ENCODE assay signal across 20 cellular contexts in the genomic region with DNA sequence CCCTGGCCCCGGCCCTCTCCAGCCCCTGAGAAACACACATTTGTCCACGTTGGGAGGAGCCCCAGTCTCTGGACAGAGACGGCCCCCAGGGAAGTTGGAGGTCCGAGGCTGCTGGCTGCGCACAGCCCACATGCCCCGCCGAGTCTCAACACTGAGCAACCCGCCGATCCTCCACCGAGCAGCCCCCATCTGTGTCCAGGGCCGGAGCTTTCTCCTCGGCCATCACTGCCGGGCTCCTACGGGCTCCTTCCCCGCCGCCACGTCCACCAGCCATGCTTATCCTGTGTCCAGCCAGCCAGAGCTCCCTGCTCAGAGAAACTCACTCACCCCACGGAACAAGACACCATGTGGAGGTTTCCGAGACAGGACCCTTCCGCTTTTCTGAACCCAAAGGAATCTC.
DNase-seq lines count a peak whose midpoint lies in the region; ATAC-seq, FAIRE-seq and TF ChIP-seq lines count a peak whose summit lies in the region.
"Had no signal": no experiment of that assay in that cellular context is flagged by ENCODE, and none has a peak within 500 bp of the region (broad histone marks: within the 10 kb centered on the region; RNA-seq: fewer than 3 reads in every experiment).

No MANE protein-coding gene starts in this region.

- no peak overlapping the region for H3K14ac ChIP-seq in neuronal stem cell (ENCODE audit: low read length)

- H3K27ac ChIP-seq in SK-N-SH (ENCODE audit: low read depth in 2 of 2, low read length in 1 of 2) (no peak overlapping the region), neuronal stem cell (replicated peaks; ENCODE audit: low read length) (no peak overlapping the region)
- H3K27ac ChIP-seq: 22Rv1; A549; BLaER1 treated with 17β-estradiol and CSF1 and Interleukin-3, amounts not matched to agents 10 nM and 100 nM; C4-2B had no signal

- H3K9ac ChIP-seq in SK-N-SH (no peak overlapping the region), neuronal stem cell (ENCODE audit: low read depth, low read length, poor library complexity) (no peak overlapping the region)
- H3K9ac ChIP-seq: BLaER1 treated with 17β-estradiol and CSF1 and Interleukin-3, amounts not matched to agents 10 nM and 100 nM had no signal

- TF ChIP-seq POLR2A in GM12892 (IDR thresholded peaks at IDR 0.05; ENCODE audit: low read depth, low read length), result no peak

- H2AFZ ChIP-seq in SK-N-SH (ENCODE audit: low read depth) (no peak overlapping the region), neuronal stem cell (ENCODE audit: low read length) (no peak overlapping the region)

- H3K4me1 ChIP-seq in SK-N-SH (ENCODE audit: control insufficient read depth in 1 of 2, insufficient read depth in 2 of 2, low read depth in 1 of 2, low read length in 1 of 2) (no peaks in the 10 kb centered on the region; a peak in 1 of 4 replicates), neuronal stem cell (ENCODE audit: control insufficient read depth in 2 of 2, insufficient read depth in 1 of 2, low read depth in 1 of 2, low read length in 2 of 2) (peaks cover 0 to 11% of the 10 kb centered on the region in 2 donors)
- H3K4me1 ChIP-seq: Caco-2 had no signal

- H3K27me3 ChIP-seq in SK-N-SH (ENCODE audit: insufficient read depth) (peaks cover 65% of the 10 kb centered on the region), neuronal stem cell (ENCODE audit: control insufficient read depth in 3 of 3, insufficient read depth in 3 of 3, low read depth in 1 of 3, low read length in 3 of 3) (peaks cover 0 to 74% (median 6%) of the 10 kb centered on the region in 3 experiments)

- no peak overlapping the region for H3K4ac ChIP-seq in neuronal stem cell (ENCODE audit: low read length)

- no peak for TF ChIP-seq CTCF in SK-N-SH (IDR thresholded peaks at IDR 0.05)

- no peaks in the 10 kb centered on the region for H3K79me2 ChIP-seq in SK-N-SH (ENCODE audit: insufficient read depth)

- H3K23ac ChIP-seq in neuronal stem cell (ENCODE audit: low read depth, low read length, poor library complexity), result no peak overlapping the region

- H3K4me2 ChIP-seq in SK-N-SH (no peak overlapping the region), neuronal stem cell (ENCODE audit: insufficient read depth, low read length, poor library complexity, severe bottlenecking) (no peak overlapping the region)
- H3K4me2 ChIP-seq: A549; BLaER1 treated with 17β-estradiol and CSF1 and Interleukin-3, amounts not matched to agents 10 nM and 100 nM had no signal

- H3K9me3 ChIP-seq in SK-N-SH (no peaks in the 10 kb centered on the region), neuronal stem cell (replicated peaks in 1 of 2; ENCODE audit: control insufficient read depth in 2 of 2, insufficient read depth in 1 of 2, low read depth in 1 of 2, low read length in 2 of 2) (peaks cover 0 to 9% of the 10 kb centered on the region in 2 donors)
- H3K9me3 ChIP-seq: A549; BLaER1 treated with 17β-estradiol and CSF1 and Interleukin-3, amounts not matched to agents 10 nM and 100 nM; Caco-2 had no signal

- 25% methylated on average over 12 of the region's 20 CpGs for WGBS in SK-N-SH (ENCODE audit: low lambda C conversion rate)
- no CpG with 5 or more reads among the region's 20 CpGs for WGBS in neuronal stem cell (ENCODE audit: extremely low coverage in 2 of 2, insufficient read length in 2 of 2, insufficient replicate concordance in 1 of 2), 2 donors

- peak overlapping the region; percentile 61 for H2BK120ac ChIP-seq in neuronal stem cell (ENCODE audit: low read depth, low read length)

- H2BK15ac ChIP-seq in neuronal stem cell (ENCODE audit: low read length), result no peak overlapping the region

- TF ChIP-seq RAD21 in SK-N-SH (IDR thresholded peaks at IDR 0.05; ENCODE audit: low read length), result no peak

- H3K36me3 ChIP-seq in SK-N-SH (replicated peaks in 1 of 2; ENCODE audit: control insufficient read depth in 1 of 2, insufficient read depth in 2 of 2, low read length in 1 of 2) (no peaks in the 10 kb centered on the region), neuronal stem cell (replicated peaks in 1 of 2; ENCODE audit: control insufficient read depth in 2 of 2, insufficient read depth in 2 of 2, low read length in 2 of 2) (peaks cover 0 to 6% of the 10 kb centered on the region in 2 donors)
- H3K36me3 ChIP-seq: BLaER1 treated with 17β-estradiol and CSF1 and Interleukin-3, amounts not matched to agents 10 nM and 100 nM had no signal

- H4K20me1 ChIP-seq in SK-N-SH (ENCODE audit: insufficient read depth), result 0 out of 2 replicates have a peak, but pooled peaks cover 3% of the 10 kb centered on the region

- DNase-seq in SK-N-SH, result no peak
- DNase-seq in neuronal stem cell (ENCODE audit: low spot score), result no peak
- no peak for DNase-seq in GM12892 (ENCODE audit: insufficient read length)
- DNase-seq in amniotic stem cell (lab: John Stamatoyannopoulos, UW), result no peak
- DNase-seq: AML-193; Caco-2; Calu3; CD4-positive, alpha-beta T cell; CD8-positive, alpha-beta T cell; DMS79 treated with DMSO at 0.1 percent for 48 hours; GF-D8 had no signal

- H3F3A ChIP-seq in SK-N-SH (replicated peaks; ENCODE audit: insufficient read depth), result no peaks in the 10 kb centered on the region

- H4K8ac ChIP-seq in neuronal stem cell (ENCODE audit: low read depth, low read length), result no peak overlapping the region

- H3K9me2 ChIP-seq in SK-N-SH, result no peaks in the 10 kb centered on the region

- POLR2A ChIA-PET in SK-N-SH (lab: Yijun Ruan, JAX), result interaction anchor here (1.1 kb wide), 1 partner anchor 12 kb away, joined by 3 read pairs; no protein-coding TSS in a partner anchor

- no peak overlapping the region for H3K18ac ChIP-seq in neuronal stem cell (ENCODE audit: low read length)

- CTCF ChIA-PET in SK-N-SH (lab: Yijun Ruan, JAX), result interaction anchor here (0.6 to 34.2 kb wide), 12 partner anchors 10 to 531 kb away, joined by 3 to 571 read pairs (median 6); no protein-coding TSS in a partner anchor

- no peak overlapping the region for H4K91ac ChIP-seq in neuronal stem cell (ENCODE audit: low read depth, low read length, poor library complexity)

- H3K4me3 ChIP-seq in SK-N-SH (ENCODE audit: low read depth in 2 of 2, low read length in 1 of 2) (no peak overlapping the region), neuronal stem cell (ENCODE audit: low read length in 2 of 2) (no peak overlapping the region)
- H3K4me3 ChIP-seq: A549; BLaER1 treated with 17β-estradiol and CSF1 and Interleukin-3, amounts not matched to agents 10 nM and 100 nM had no signal

- no peak for TF ChIP-seq EP300 in SK-N-SH (IDR thresholded peaks at IDR 0.05; ENCODE audit: borderline replicate concordance in 1 of 2, low read depth in 1 of 2, low read length in 1 of 2)

- H3K79me1 ChIP-seq in neuronal stem cell (ENCODE audit: low read depth, low read length), result no peaks in the 10 kb centered on the region

- peak overlapping the region; percentile 70 for H2AK5ac ChIP-seq in neuronal stem cell (ENCODE audit: low read depth, low read length)

- peak overlapping the region; percentile 53 for H2BK5ac ChIP-seq in neuronal stem cell (ENCODE audit: low read length)

- H2BK12ac ChIP-seq in neuronal stem cell (ENCODE audit: low read length), result no peak overlapping the region

- no peak for FAIRE-seq in GM12892 (lab: Jason Lieb, UNC)
- FAIRE-seq: A549, D721Med, G401.6, GM12891, GM18507 had no signal

- peak; percentile 10; the same call in 1 of the 3 replicates for ATAC-seq in SK-N-SH treated with all-trans-retinoic acid at 6 μM for 48 hours
- ATAC-seq: A549; CD8-positive, alpha-beta T cell had no signal

TF ChIP-seq in SK-N-SH treated with all-trans-retinoic acid at 6 μM for 48 hours, 23 proteins besides CTCF, POLR2A, EP300 and RAD21:
- TF ChIP-seq ARNTL (CRISPR knock-in tag; IDR thresholded peaks at IDR 0.05; ENCODE audit: borderline replicate concordance, low read depth) (no peak), ZFP3 (CRISPR knock-in tag; IDR thresholded peaks at IDR 0.05) (no peak), BACH2 (CRISPR knock-in tag; IDR thresholded peaks at IDR 0.05; ENCODE audit: borderline replicate concordance) (no peak)
TF ChIP-seq in SK-N-SH treated with all-trans-retinoic acid at 6 μM for 48 hours: peak in this region for 0.

TF ChIP-seq in SK-N-SH, 30 proteins besides CTCF, POLR2A, EP300 and RAD21:
- TF ChIP-seq EZH2phosphoT487 (IDR thresholded peaks at IDR 0.05; ENCODE audit: borderline replicate concordance, low read depth), result no peak
- no peak for TF ChIP-seq FOSL2 (IDR thresholded peaks at IDR 0.05; ENCODE audit: borderline replicate concordance, low read depth)
- no peak for TF ChIP-seq TEAD4 (IDR thresholded peaks at IDR 0.05; ENCODE audit: borderline replicate concordance, insufficient read depth)
- no peak for TF ChIP-seq YY1 (IDR thresholded peaks at IDR 0.05; ENCODE audit: low read depth)
